Comparison of ENCODE assay signal across 24 cellular contexts in genomic region chr9:86955003-86955402, GRCh38.
"Had no signal": no experiment of that assay in that cellular context is flagged by ENCODE, and none has a peak within 500 bp of the region (broad histone marks: within the 10 kb centered on the region; RNA-seq: fewer than 3 reads in every experiment).

No MANE protein-coding gene starts in this region.

- H3K4me3 ChIP-seq: colonic mucosa, coronary artery, dorsolateral prefrontal cortex, esophagus muscularis mucosa, esophagus squamous epithelium, gastrocnemius medialis, gastroesophageal sphincter, heart left ventricle had no signal

- H3K36me3 ChIP-seq: colonic mucosa, esophagus muscularis mucosa, esophagus squamous epithelium, gastrocnemius medialis, heart left ventricle had no signal

- H3K4me3 Mint-ChIP-seq: dendritic cell treated with granulocyte-macrophage colony-stimulating factor and Interleukin-4, amounts not matched to agents 40 ng/mL and 50 ng/mL, for 4 days; effector memory CD8-positive, alpha-beta T cell; endodermal cell had no signal

- H3K27me3 ChIP-seq: esophagus muscularis mucosa, gastrocnemius medialis, gastroesophageal sphincter had no signal

- H3K27ac Mint-ChIP-seq: dendritic cell treated with granulocyte-macrophage colony-stimulating factor and Interleukin-4, amounts not matched to agents 40 ng/mL and 50 ng/mL, for 4 days; effector memory CD8-positive, alpha-beta T cell; endodermal cell had no signal

- H3K9me3 ChIP-seq: colonic mucosa, esophagus muscularis mucosa, esophagus squamous epithelium, gastrocnemius medialis, gastroesophageal sphincter had no signal

- H3K4me1 ChIP-seq: colonic mucosa, esophagus squamous epithelium, foreskin keratinocyte, gastrocnemius medialis, heart left ventricle had no signal

- H3K9me3 Mint-ChIP-seq: effector memory CD8-positive, alpha-beta T cell; endodermal cell had no signal

- H3K27ac ChIP-seq: colonic mucosa, coronary artery, dorsolateral prefrontal cortex, epithelial cell of prostate, esophagus muscularis mucosa, esophagus squamous epithelium, foreskin keratinocyte, gastrocnemius medialis, gastroesophageal sphincter, heart left ventricle had no signal

- DNase-seq: colonic mucosa; cortex of kidney; dermis blood vessel endothelial cell; dorsolateral prefrontal cortex; effector CD4-positive, alpha-beta T cell; effector CD8-positive, alpha-beta T cell; effector memory CD4-positive, alpha-beta T cell; effector memory CD8-positive, alpha-beta T cell; endodermal cell; erythroblast; esophagus squamous epithelium; foreskin fibroblast; foreskin keratinocyte; foreskin melanocyte; gastrocnemius medialis; glutamatergic neuron; head of caudate nucleus; heart left ventricle had no signal

- H3K4me1 Mint-ChIP-seq: endodermal cell had no signal

- ATAC-seq: effector memory CD8-positive, alpha-beta T cell; esophagus mucosa; foreskin keratinocyte; gastrocnemius medialis; gastroesophageal sphincter had no signal
